ENCODE assay signal across 8 cellular contexts in the genomic region with DNA sequence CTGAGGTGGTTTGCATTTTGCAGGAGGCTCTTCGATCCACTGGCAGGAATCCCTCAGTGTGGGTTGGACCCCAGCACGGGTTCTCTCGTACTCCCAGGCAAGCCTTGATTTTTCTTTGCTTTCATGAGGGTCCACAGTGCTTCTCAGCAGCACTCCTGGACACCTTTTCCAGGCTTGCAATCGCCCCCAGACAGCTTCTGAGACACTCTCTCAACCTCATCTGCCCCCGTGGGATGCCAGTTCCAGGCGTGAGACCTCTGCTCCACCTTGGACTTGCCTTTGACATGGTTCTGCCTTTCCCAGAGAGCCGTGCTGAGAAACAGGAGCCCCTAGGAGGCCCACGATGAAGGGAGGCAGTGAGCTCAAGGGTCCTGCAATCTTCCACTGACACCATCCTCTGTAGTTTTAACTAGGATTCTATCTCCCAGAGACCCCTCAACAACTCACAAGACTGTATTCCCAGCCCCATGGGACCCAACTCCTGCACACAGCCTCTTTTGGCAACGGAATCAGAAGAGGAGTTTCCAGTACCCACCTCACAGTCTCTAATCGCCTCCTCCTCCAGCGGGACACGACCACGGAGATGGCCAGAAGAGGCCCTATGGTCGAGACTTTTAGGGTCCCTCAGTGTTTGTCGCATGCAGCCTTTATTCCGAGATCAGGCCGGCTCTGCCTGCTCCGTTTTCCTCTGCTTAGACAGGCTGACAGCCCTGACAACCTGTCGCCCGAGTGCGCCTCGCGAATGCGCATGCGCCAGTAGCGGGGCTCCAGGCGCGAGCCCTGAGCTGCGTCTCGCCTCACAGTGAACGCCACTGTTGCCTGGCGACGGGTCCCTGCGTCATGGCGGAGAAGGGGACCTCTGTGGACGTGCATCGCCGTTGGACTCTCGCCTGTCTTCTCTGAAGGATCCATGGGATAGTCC. TPM values are rescaled to one million over a fixed set of nuclear protein-coding genes. Genes with fewer than 3 reads are reported as not detected.
A peak's percentile ranks its signal among the peaks of the same experiment; 100 is the strongest.
DNase-seq lines count a peak whose midpoint lies in the region; ATAC-seq lines count a peak whose summit lies in the region.

No MANE protein-coding gene starts in this region.

- intact Hi-C loops in left colon (cut with DNase I, micrococcal nuclease) = no loop called here

- ATAC-seq in left colon = peak; percentile 40
- ATAC-seq in GM18868 (IDR thresholded peaks at IDR 0.05; ENCODE audit: unreplicated experiment) = no peak

- DNase-seq in NCI-H2081 (lab: John Stamatoyannopoulos, UW) (peak; percentile 57 to 83), NCI-H2081 treated with DMSO at 0.1 percent for 48 hours (lab: John Stamatoyannopoulos, UW) (no peak), left colon (peak in 1 of 2 donors; percentile 21), NCI-H446 treated with DMSO at 0.1 percent for 48 hours (lab: John Stamatoyannopoulos, UW) (no peak)
- peak; percentile 10 to 46 (median 29) for DNase-seq in activated CD4-positive, CD25-positive, alpha-beta regulatory T cell (lab: John Stamatoyannopoulos, UW)
- peak; percentile 65 for DNase-seq in central memory CD4-positive, alpha-beta T cell
- peak; percentile 82 for DNase-seq in stimulated activated CD4-positive, alpha-beta T cell treated with anti-CD3 and anti-CD28 coated beads, Interleukin-1b, Interleukin-23, amount 100 ng/mL, for 48 hours

RNA-seq across cellular contexts. Expression of gene ZNF273, which starts 26.0 kb away (rescaled TPM):
- total RNA-seq in left colon = 1 to 10 TPM; 3.9 TPM

Comparison
In these comparisons a context has a peak if more than half of its experiments do, and no peak if none do; other contexts are left out.
1. DNase-seq: peak in NCI-H2081 (2 of 2), activated CD4-positive, CD25-positive, alpha-beta regulatory T cell (4 of 4), central memory CD4-positive, alpha-beta T cell (single experiment) and stimulated activated CD4-positive, alpha-beta T cell treated with anti-CD3 and anti-CD28 coated beads, Interleukin-1b, Interleukin-23, amount 100 ng/mL, for 48 hours (single experiment); none in NCI-H2081 treated with DMSO at 0.1 percent for 48 hours (single experiment) and NCI-H446 treated with DMSO at 0.1 percent for 48 hours (single experiment).